In the genomic region with DNA sequence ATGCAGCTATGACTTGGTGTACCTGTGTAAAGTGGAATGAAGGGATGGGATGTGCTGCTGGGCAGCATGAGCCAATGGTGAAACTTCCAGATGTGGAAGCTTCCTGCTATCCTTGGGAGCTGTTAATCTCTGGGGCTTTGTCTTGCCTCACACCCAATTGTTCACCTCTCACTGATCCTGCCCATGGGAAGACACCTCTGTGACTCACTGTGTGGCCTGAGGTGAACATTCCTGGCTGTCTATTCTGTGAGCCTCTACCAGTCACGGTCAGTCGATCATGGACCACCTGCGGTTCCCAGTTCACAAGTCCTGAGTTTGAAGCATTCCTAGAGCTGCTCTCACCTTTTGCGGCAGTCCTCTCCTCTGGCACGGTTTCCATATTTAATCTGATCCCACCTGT, we compare ENCODE assay signal across 24 cellular contexts. TPM values are rescaled to one million over a fixed set of nuclear protein-coding genes. Genes with fewer than 3 reads are reported as not detected.
DNase-seq lines count a peak whose midpoint lies in the region; ATAC-seq, FAIRE-seq and TF ChIP-seq lines count a peak whose summit lies in the region.
"Had no signal": no experiment of that assay in that cellular context is flagged by ENCODE, and none has a peak within 500 bp of the region (broad histone marks: within the 10 kb centered on the region; RNA-seq: fewer than 3 reads in every experiment).

No MANE protein-coding gene starts in this region.

- DNase-seq in A549 (ENCODE audit: low read depth in 1 of 2, low spot score in 1 of 2) (peak; percentile 23 to 42), HK-2 (ENCODE audit: unreplicated experiment) (peak; percentile 81), WTC11 (ENCODE audit: low spot score) (peak; percentile 44), iPS-NIHi7 (ENCODE audit: extremely low spot score) (peak; percentile 65), upper lobe of right lung (no peak), endothelial cell (ENCODE audit: low spot score) (no peak), spleen (no peak)
- DNase-seq: activated CD4-positive, CD25-positive, alpha-beta regulatory T cell; activated CD8-positive, alpha-beta memory T cell treated with anti-CD3 and anti-CD28 coated beads for 24 hours; activated T-cell treated with anti-CD3 and anti-CD28 coated beads, Interleukin-2, amount 50 U/mL, for 48 hours; effector memory CD8-positive, alpha-beta T cell; KG1; NCI-H1092 treated with DMSO at 0.1 percent for 48 hours; NCI-H2107; NCI-H526 treated with DMSO at 0.1 percent for 48 hours; stimulated activated CD4-positive, alpha-beta T cell treated with anti-CD3 and anti-CD28 coated beads, Interleukin-2, amount 100 ng/mL, for 48 hours had no signal

- H3K27me3 Mint-ChIP-seq in WTC11 (ENCODE audit: low read depth) (peaks cover 4% of the 10 kb centered on the region; the same call in 1 of the 2 replicates), endothelial cell (ENCODE audit: unreplicated experiment) (no peaks in the 10 kb centered on the region)
- H3K27me3 Mint-ChIP-seq: stimulated activated naive CD8-positive, alpha-beta T cell treated with anti-CD3 and anti-CD28 coated beads, Interleukin-15, Interleukin-2, amounts not matched to agents 100 ng/mL and 50 ng/mL, for 24 hours had no signal

- no peaks in the 10 kb centered on the region for H3K4me1 ChIP-seq in A549
- H3K4me1 ChIP-seq in upper lobe of right lung, result no peaks in the 10 kb centered on the region
- no peaks in the 10 kb centered on the region for H3K4me1 ChIP-seq in spleen
- H3K4me1 ChIP-seq: prostate gland had no signal

- no peak overlapping the region; the same call in 2 of the 3 replicates for H3K4me2 ChIP-seq in A549

- no peak for TF ChIP-seq EP300 in A549 (IDR thresholded peaks at IDR 0.05)

- ATAC-seq in A549 (peak; percentile 58 to 66; a peak in 3 of 6 replicates), WTC11 (peak; percentile 72), GM18907 (IDR thresholded peaks at IDR 0.05; ENCODE audit: unreplicated experiment) (no peak), upper lobe of right lung (no peak)
- ATAC-seq: effector memory CD8-positive, alpha-beta T cell had no signal

- H3K27ac Mint-ChIP-seq in WTC11, result no peak overlapping the region
- H3K27ac Mint-ChIP-seq in endothelial cell (ENCODE audit: unreplicated experiment), result no peak overlapping the region
- H3K27ac Mint-ChIP-seq: effector memory CD8-positive, alpha-beta T cell; stimulated activated naive CD8-positive, alpha-beta T cell treated with anti-CD3 and anti-CD28 coated beads, Interleukin-15, Interleukin-2, amounts not matched to agents 100 ng/mL and 50 ng/mL, for 24 hours had no signal

- no peak for TF ChIP-seq RAD21 in A549 (conservative IDR thresholded peaks at IDR 0.05 in 1 of 2, IDR thresholded peaks at IDR 0.05 in 1 of 2)

- TF ChIP-seq CTCF in A549 (IDR thresholded peaks at IDR 0.05), result no peak
- TF ChIP-seq CTCF in WTC11 (IDR thresholded peaks at IDR 0.05), result no peak
- no peak for TF ChIP-seq CTCF in upper lobe of right lung (IDR thresholded peaks at IDR 0.05)
- TF ChIP-seq CTCF in endothelial cell (IDR thresholded peaks at IDR 0.05; ENCODE audit: unreplicated experiment), result no peak
- no peak for TF ChIP-seq CTCF in spleen (IDR thresholded peaks at IDR 0.05 in 8 of 11, conservative IDR thresholded peaks at IDR 0.05 in 3 of 11)

- H3K4me1 Mint-ChIP-seq in WTC11, result peaks cover 1% of the 10 kb centered on the region; the same call in 1 of the 2 replicates
- H3K4me1 Mint-ChIP-seq in endothelial cell (ENCODE audit: unreplicated experiment), result no peaks in the 10 kb centered on the region

- peaks cover 4% of the 10 kb centered on the region; the same call in 1 of the 3 replicates for H3K9me3 ChIP-seq in A549
- H3K9me3 ChIP-seq in upper lobe of right lung, result no peaks in the 10 kb centered on the region
- peaks cover 0 to 26% (median 20%) of the 10 kb centered on the region in 8 donors for H3K9me3 ChIP-seq in spleen
- H3K9me3 ChIP-seq: prostate gland had no signal

- H3K36me3 Mint-ChIP-seq in WTC11 (peaks cover 4% of the 10 kb centered on the region; the same call in 1 of the 2 replicates), endothelial cell (ENCODE audit: low read depth, unreplicated experiment) (no peaks in the 10 kb centered on the region)

- no peaks in the 10 kb centered on the region for H3K27me3 ChIP-seq in upper lobe of right lung
- H3K27me3 ChIP-seq in spleen (replicated peaks in 1 of 7), result no peaks in the 10 kb centered on the region

- no peak for TF ChIP-seq POLR2A in A549 (IDR thresholded peaks at IDR 0.05; ENCODE audit: low read length)
- no peak for TF ChIP-seq POLR2A in spleen (IDR thresholded peaks at IDR 0.05)

- H3K27ac ChIP-seq in A549 (no peak overlapping the region), upper lobe of right lung (no peak overlapping the region), spleen (no peak overlapping the region)
- H3K27ac ChIP-seq: prostate gland, skin epidermis had no signal

- intact Hi-C loops in upper lobe of right lung (cut with DNase I) (no loop called here), spleen (cut with DNase I; ENCODE audit: low total_unique reads) (no loop called here)

- H3K4me3 Mint-ChIP-seq in WTC11, result no peak overlapping the region
- H3K4me3 Mint-ChIP-seq in endothelial cell (ENCODE audit: unreplicated experiment), result no peak overlapping the region
- H3K4me3 Mint-ChIP-seq: effector memory CD8-positive, alpha-beta T cell; stimulated activated naive CD8-positive, alpha-beta T cell treated with anti-CD3 and anti-CD28 coated beads, Interleukin-15, Interleukin-2, amounts not matched to agents 100 ng/mL and 50 ng/mL, for 24 hours had no signal

- 36% methylated on average over 5 of the region's 5 CpGs for WGBS in A549 (ENCODE audit: missing lambda C conversion rate)
- WGBS in spleen, 5 donors, result 84 to 93% (median 91%) methylated on average over 5 of the region's 5 CpGs

- H3K4me3 ChIP-seq in A549, result no peak overlapping the region
- no peak overlapping the region for H3K4me3 ChIP-seq in upper lobe of right lung
- no peak overlapping the region for H3K4me3 ChIP-seq in spleen
- H3K4me3 ChIP-seq: prostate gland, skin epidermis had no signal

- H3K9me3 Mint-ChIP-seq in WTC11 (peaks cover 18% of the 10 kb centered on the region), endothelial cell (ENCODE audit: unreplicated experiment) (no peaks in the 10 kb centered on the region)
- H3K9me3 Mint-ChIP-seq: effector memory CD8-positive, alpha-beta T cell had no signal

- H3K36me3 ChIP-seq in upper lobe of right lung, result no peaks in the 10 kb centered on the region
- H3K36me3 ChIP-seq in spleen, result no peaks in the 10 kb centered on the region
- H3K36me3 ChIP-seq: prostate gland had no signal

- POLR2A ChIA-PET in A549 (lab: Yijun Ruan, JAX), result no interaction called here
- POLR2A ChIA-PET in WTC11 (lab: Charles Lee), result no interaction called here

- CTCF ChIA-PET in A549 (lab: Yijun Ruan, JAX), result interaction anchor here (0.6 to 1.8 kb wide), 3 partner anchors 17 to 86 kb away, joined by 3 to 4 read pairs (median 3); no protein-coding TSS in a partner anchor
- CTCF ChIA-PET in WTC11 (lab: Charles Lee), result interaction anchor here (0.9 to 5.3 kb wide), 3 partner anchors 11 to 61 kb away, joined by 4 to 28 read pairs (median 4); no protein-coding TSS in a partner anchor

- no peak for FAIRE-seq in A549 (lab: Jason Lieb, UNC)
- FAIRE-seq: GM12892 had no signal

TF ChIP-seq in A549, 52 proteins besides CTCF, POLR2A, EP300 and RAD21 (continues in another document):
- TF ChIP-seq FOSB (CRISPR knock-in tag; IDR thresholded peaks at IDR 0.05), result no peak
- TF ChIP-seq, protein P1, sequence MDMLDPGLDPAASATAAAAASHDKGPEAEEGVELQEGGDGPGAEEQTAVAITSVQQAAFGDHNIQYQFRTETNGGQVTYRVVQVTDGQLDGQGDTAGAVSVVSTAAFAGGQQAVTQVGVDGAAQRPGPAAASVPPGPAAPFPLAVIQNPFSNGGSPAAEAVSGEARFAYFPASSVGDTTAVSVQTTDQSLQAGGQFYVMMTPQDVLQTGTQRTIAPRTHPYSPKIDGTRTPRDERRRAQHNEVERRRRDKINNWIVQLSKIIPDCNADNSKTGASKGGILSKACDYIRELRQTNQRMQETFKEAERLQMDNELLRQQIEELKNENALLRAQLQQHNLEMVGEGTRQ (IDR thresholded peaks at IDR 0.05), result no peak
- TF ChIP-seq NR3C1 (IDR thresholded peaks at IDR 0.05), result no peak

TF ChIP-seq in WTC11, 78 proteins besides CTCF, POLR2A, EP300 and RAD21:
- no peak for TF ChIP-seq ZNF671 (CRISPR knock-in tag; IDR thresholded peaks at IDR 0.05)

RNA-seq across cellular contexts. Expression of a gene that starts 12.1 kb away (rescaled TPM):
- 0.20 and 0.28 TPM in 2 replicates for polyA plus RNA-seq in A549 (2011; rRNA removed)
- 0.81 and 1.4 TPM in 2 replicates for polyA plus RNA-seq in A549 (2012; cell fraction: cytosol; rRNA removed)
- 1.2 and 2.5 TPM in 2 replicates for polyA plus RNA-seq in A549 (2012; cell fraction: nucleus; rRNA removed)
- 0.44 to 0.60 TPM (median 0.51 TPM) in 3 replicates for polyA plus RNA-seq in A549 (2017; fragmentation: RNase III; extraction: RNeasy Plus Mini Kit Qiagen cat#74134 plus additional on column Dnase treatment)
- polyA minus RNA-seq in A549 (2011; rRNA and poly(A)+ RNA removed), result 0.17 TPM in 1 of 2 replicates, not detected in the other
- not detected in 3 replicates for total RNA-seq in WTC11 (2021)
- total RNA-seq in upper lobe of right lung, result 0.29 TPM
- not detected for total RNA-seq in endothelial cell (ENCODE audit: unreplicated experiment)
- under 1 TPM in 5 of 7 donors, not detected in 2; 0.32 to 0.98 (median 0.49) TPM for total RNA-seq in spleen
- 1 to 10 TPM in 1 of 3 donors, under 1 TPM in 2; 0.35 to 1.2 (median 0.79) TPM for polyA plus RNA-seq in spleen
- total RNA-seq: SK-MEL-5 had no signal
- polyA plus RNA-seq: AG04450, neural cell had no signal

RNA-seq across cellular contexts. Expression of a gene that starts 43.5 kb away (rescaled TPM):
- polyA plus RNA-seq in A549 (2011; rRNA removed) (1.2 and 1.5 TPM in 2 replicates), A549 (2017; fragmentation: RNase III; extraction: RNeasy Plus Mini Kit Qiagen cat#74134 plus additional on column Dnase treatment) (4.0 to 4.4 TPM (median 4.2 TPM) in 3 replicates), spleen (10 to 100 TPM; 30.8 to 37.2 (median 35.4) TPM)
- polyA plus RNA-seq in A549 (2012; cell fraction: cytosol; rRNA removed), result 3.5 and 4.8 TPM in 2 replicates
- polyA plus RNA-seq in A549 (2012; cell fraction: nucleus; rRNA removed), result 7.4 and 9.1 TPM in 2 replicates
- polyA minus RNA-seq in A549 (2011; rRNA and poly(A)+ RNA removed), result 0.79 and 1.6 TPM in 2 replicates
- total RNA-seq in WTC11 (2021) (8.5 to 13.9 TPM (median 10.1 TPM) in 3 replicates), upper lobe of right lung (32.8 TPM), endothelial cell (ENCODE audit: unreplicated experiment) (16.4 TPM), spleen (100 to 1,000 TPM in 1 of 7 donors, 10 to 100 TPM in 6; 41.2 to 121 (median 52.8) TPM)
- polyA plus RNA-seq: neural cell had no signal

Comparison
In these comparisons a context has a peak if more than half of its experiments do, and no peak if none do; other contexts are left out.
1. ATAC-seq: peak in A549 (2 of 2) and WTC11 (single experiment); none in GM18907 (single experiment) and upper lobe of right lung (single experiment).
2. DNase-seq: peak in A549 (2 of 2), HK-2 (single experiment), WTC11 (single experiment) and iPS-NIHi7 (single experiment); none in upper lobe of right lung (single experiment), endothelial cell (single experiment) and spleen (single experiment).